13 cellular contexts compared by ENCODE assay signal in genomic region chr17:31442860-31443259, GRCh38. TPM values are rescaled to one million over a fixed set of nuclear protein-coding genes. Genes with fewer than 3 reads are reported as not detected.
DNase-seq lines count a peak whose midpoint lies in the region; TF ChIP-seq lines count a peak whose summit lies in the region.
"Had no signal": no experiment of that assay in that cellular context is flagged by ENCODE, and none has a peak within 500 bp of the region (broad histone marks: within the 10 kb centered on the region; RNA-seq: fewer than 3 reads in every experiment).

No MANE protein-coding gene starts in this region.

- intact Hi-C loops in cardiac septum (cut with DNase I): no loop called here

- H3K4me3 ChIP-seq in fibroblast of pulmonary artery (replicated peaks; ENCODE audit: low read depth, low read length): no peak overlapping the region
- H3K4me3 ChIP-seq: HAP-1 had no signal

- no peak for TF ChIP-seq RAD21 in Ishikawa (IDR thresholded peaks at IDR 0.05; ENCODE audit: low read depth)

- no peak for TF ChIP-seq EP300 in Ishikawa (IDR thresholded peaks at IDR 0.05; ENCODE audit: borderline replicate concordance)

- TF ChIP-seq CTCF in fibroblast of pulmonary artery (IDR thresholded peaks at IDR 0.05; ENCODE audit: low read length, missing control alignments): no peak

- DNase-seq in CD1c-positive myeloid dendritic cell (ENCODE audit: extremely low spot score) (peak; percentile 9), fibroblast of pulmonary artery (ENCODE audit: low read depth) (peak; percentile 15), NCI-H526 (lab: John Stamatoyannopoulos, UW) (no peak), DMS79 treated with DMSO at 0.1 percent for 48 hours (lab: John Stamatoyannopoulos, UW) (no peak), hepatic stellate cell (ENCODE audit: low spot score) (no peak), cardiac septum (ENCODE audit: low spot score) (no peak)
- DNase-seq: AML-193; CD4-positive, alpha-beta memory T cell; DMS153; DMS79; EL had no signal

TF ChIP-seq in Ishikawa, 13 proteins besides CTCF, POLR2A, EP300 and RAD21:
- TF ChIP-seq NFIC (IDR thresholded peaks at IDR 0.05): no peak
- TF ChIP-seq CEBPB (IDR thresholded peaks at IDR 0.05): 0 out of 2 replicates have a peak, but pooled peaks have one; percentile 11

RNA-seq across cellular contexts. Expression of gene RAB11FIP4, which starts 51.4 kb away (rescaled TPM):
- total RNA-seq in cardiac septum: 4.9 TPM

Comparison
In these comparisons a context has a peak if more than half of its experiments do, and no peak if none do; other contexts are left out.
1. DNase-seq: peak in CD1c-positive myeloid dendritic cell (single experiment) and fibroblast of pulmonary artery (single experiment); none in NCI-H526 (0 of 2), DMS79 treated with DMSO at 0.1 percent for 48 hours (single experiment), hepatic stellate cell (single experiment) and cardiac septum (single experiment).